ENCODE assay signal across 8 cellular contexts in genomic region chr2:102615620-102616436, GRCh38. TPM values are rescaled to one million over a fixed set of nuclear protein-coding genes. Genes with fewer than 3 reads are reported as not detected.
DNase-seq lines count a peak whose midpoint lies in the region; ATAC-seq and TF ChIP-seq lines count a peak whose summit lies in the region.

No MANE protein-coding gene starts in this region.

- no peaks in the 10 kb centered on the region for H3K79me2 ChIP-seq in Karpas-422 (ENCODE audit: low read length)

- ATAC-seq in GM21786 (IDR thresholded peaks at IDR 0.05; ENCODE audit: unreplicated experiment), result peak; percentile 85

- no peak overlapping the region for H3K27ac ChIP-seq in Karpas-422 (ENCODE audit: low read length)
- no peak overlapping the region for H3K27ac ChIP-seq in brain microvascular endothelial cell

- no peak overlapping the region for H2AFZ ChIP-seq in Karpas-422 (ENCODE audit: low read length)

- H3K9me2 ChIP-seq in Karpas-422 (replicated peaks; ENCODE audit: insufficient read depth, low read length), result no peaks in the 10 kb centered on the region

- H3K4me3 ChIP-seq in Karpas-422 (ENCODE audit: low read length) (no peak overlapping the region), brain microvascular endothelial cell (ENCODE audit: low read depth, low read length) (no peak overlapping the region)

- no peaks in the 10 kb centered on the region for H4K20me1 ChIP-seq in Karpas-422 (ENCODE audit: insufficient read depth, low read depth, low read length)

- DNase-seq in NCI-H146 (lab: John Stamatoyannopoulos, UW) (peak; percentile 37), NCI-H146 treated with DMSO at 0.1 percent for 48 hours (lab: John Stamatoyannopoulos, UW; ENCODE audit: unreplicated experiment) (no peak), Karpas-422 (peak; percentile 84), SIG-M5 (lab: John Stamatoyannopoulos, UW) (peak; percentile 6), brain microvascular endothelial cell (peak; percentile 54), islet precursor cell (peak; percentile 67)
- peak; percentile 46 to 61 for DNase-seq in stimulated activated CD4-positive, alpha-beta T cell treated with anti-CD3 and anti-CD28 coated beads, Interleukin-2, amount 100 ng/mL, for 24 hours

- H3K36me3 ChIP-seq in Karpas-422 (ENCODE audit: insufficient read depth, low read length) (no peaks in the 10 kb centered on the region), brain microvascular endothelial cell (replicated peaks) (no peaks in the 10 kb centered on the region)

- H3K4me1 ChIP-seq in Karpas-422 (ENCODE audit: low read length), result no peaks in the 10 kb centered on the region

- in situ Hi-C loops in brain microvascular endothelial cell (cut with HindIII; ENCODE audit: low pct_ligation_motif_present, low sequenced_read_pairs), result loop anchor here (25.0 kb wide), 1 partner anchor 129 kb away; no protein-coding TSS in a partner anchor

- no peaks in the 10 kb centered on the region for H3K27me3 ChIP-seq in Karpas-422 (ENCODE audit: low read length)
- H3K27me3 ChIP-seq in brain microvascular endothelial cell (replicated peaks), result peaks cover 25% of the 10 kb centered on the region

- no peak overlapping the region for H3K4me2 ChIP-seq in Karpas-422 (ENCODE audit: low read depth, low read length, poor library complexity, severe bottlenecking)

- peak; percentile 100 for TF ChIP-seq CTCF in brain microvascular endothelial cell (IDR thresholded peaks at IDR 0.05; ENCODE audit: low read depth, low read length, missing control alignments)

- H3K9me3 ChIP-seq in Karpas-422 (ENCODE audit: low read length), result no peaks in the 10 kb centered on the region

- H3K9ac ChIP-seq in Karpas-422 (ENCODE audit: low read length), result no peak overlapping the region

RNA-seq across cellular contexts. Expression of gene SLC9A2, which starts 3.5 kb away (rescaled TPM):
- total RNA-seq in Karpas-422 (2014; rRNA removed; shearing (Covaris generic); ENCODE audit: low replicate concordance), result not detected in 2 replicates
